In the genomic region with DNA sequence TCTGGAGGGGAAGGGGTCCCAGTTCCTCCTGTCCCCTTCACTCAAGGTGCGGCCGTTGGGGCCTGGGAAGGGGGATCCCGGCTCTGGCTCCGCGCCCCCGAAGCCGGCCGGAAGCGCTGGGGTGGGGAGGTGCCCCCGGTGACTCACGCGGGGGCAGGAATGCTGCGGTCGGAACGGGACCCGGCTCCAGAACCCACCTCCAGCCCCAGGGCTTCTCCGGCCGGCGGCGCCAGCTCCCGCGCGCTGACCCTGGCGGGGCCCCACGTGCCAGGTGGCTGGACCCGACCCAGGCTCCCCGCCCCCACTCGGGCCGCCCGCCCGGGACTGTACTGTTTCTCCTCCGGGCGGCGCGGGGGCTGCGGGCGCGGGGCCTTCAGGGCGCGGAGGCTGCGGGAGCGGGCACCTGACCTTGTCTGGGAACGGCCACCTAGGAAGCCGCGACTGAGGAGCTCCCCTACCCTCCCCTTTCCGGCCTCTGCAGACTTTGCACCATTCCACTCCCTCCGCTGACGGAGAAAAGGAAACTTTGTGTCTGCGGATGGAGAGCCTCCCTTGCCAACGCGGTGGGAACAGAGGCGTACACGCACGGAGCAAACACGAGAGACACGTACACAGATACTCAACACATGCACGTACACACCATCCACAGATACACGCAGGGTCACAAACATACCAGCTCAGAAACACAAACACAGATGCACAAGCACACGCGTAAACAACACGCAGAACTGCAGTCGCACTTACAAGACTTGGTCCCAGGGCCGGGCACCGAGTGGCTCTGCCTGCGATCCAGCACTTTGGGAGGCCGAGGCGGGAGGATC, we compare ENCODE assay signal across 8 cellular contexts. TPM values are rescaled to one million over a fixed set of nuclear protein-coding genes. Genes with fewer than 3 reads are reported as not detected.
A peak's percentile ranks its signal among the peaks of the same experiment; 100 is the strongest.
DNase-seq lines count a peak whose midpoint lies in the region; ATAC-seq and TF ChIP-seq lines count a peak whose summit lies in the region.

No MANE protein-coding gene starts in this region.

- TF ChIP-seq POLR2A in right lobe of liver (IDR thresholded peaks at IDR 0.05), result peak; percentile 40

- TF ChIP-seq CTCF in right lobe of liver (IDR thresholded peaks at IDR 0.05), result no peak

- ATAC-seq in right lobe of liver (peak; percentile 73 to 81 (median 78)), HG03280 (IDR thresholded peaks at IDR 0.05; ENCODE audit: unreplicated experiment) (no peak), HG03432 (IDR thresholded peaks at IDR 0.05; ENCODE audit: unreplicated experiment) (no peak)

- H3K36me3 ChIP-seq in duodenal mucosa (ENCODE audit: control insufficient read depth in 1 of 2, insufficient read depth in 2 of 2, low read length in 2 of 2) (no peaks in the 10 kb centered on the region), right lobe of liver (no peaks in the 10 kb centered on the region)

- H3K9ac ChIP-seq in duodenal mucosa (ENCODE audit: low read depth in 1 of 2, low read length in 2 of 2), result peak overlapping the region; percentile 53 to 69

- H3K27me3 ChIP-seq in duodenal mucosa (ENCODE audit: control insufficient read depth in 1 of 2, insufficient read depth in 2 of 2, low read length in 2 of 2), result peaks cover 0 to 4% of the 10 kb centered on the region in 2 donors
- no peaks in the 10 kb centered on the region for H3K27me3 ChIP-seq in right lobe of liver

- H3K9me3 ChIP-seq in duodenal mucosa (ENCODE audit: control insufficient read depth in 1 of 2, low read length in 2 of 2) (no peaks in the 10 kb centered on the region), right lobe of liver (no peaks in the 10 kb centered on the region)

- H3K27ac ChIP-seq in duodenal mucosa (ENCODE audit: low read depth, low read length), result peak overlapping the region; percentile 78
- H3K27ac ChIP-seq in right lobe of liver, result peak overlapping the region; percentile 36 to 41 (median 40)

- 11% methylated on average over 15 of the region's 67 CpGs for WGBS in right lobe of liver (ENCODE audit: insufficient coverage, low coverage, low lambda C conversion rate, missing lambda C conversion rate)

- intact Hi-C loops in right lobe of liver (cut with DNase I), result no loop called here

- H3K4me1 ChIP-seq in duodenal mucosa (ENCODE audit: control insufficient read depth in 1 of 2, insufficient read depth in 2 of 2, low read length in 2 of 2) (peaks cover 11 to 17% of the 10 kb centered on the region in 2 donors), right lobe of liver (no peaks in the 10 kb centered on the region)

- DNase-seq in HUDEP-2 (lab: John Stamatoyannopoulos, UW; ENCODE audit: unreplicated experiment in 76 of 76) (peak in 58 of 76 experiments; percentile 17 to 88 (median 62)), right lobe of liver (peak; percentile 62 to 66 (median 66)), DMS153 (lab: John Stamatoyannopoulos, UW) (no peak)
- DNase-seq in activated CD4-positive, alpha-beta T cell treated with anti-CD3 and anti-CD28 coated beads, Interleukin-2, amount 50 U/mL, for 1 hour, result peak; percentile 52
- peak; percentile 51 for DNase-seq in stimulated activated CD4-positive, alpha-beta T cell treated with anti-CD3 and anti-CD28 coated beads, Interleukin-4, amount 100 ng/mL, for 1 hour

- H3K4me3 ChIP-seq in duodenal mucosa (ENCODE audit: low read depth in 1 of 2, low read length in 2 of 2), result peak overlapping the region; percentile 71 to 92
- peak overlapping the region; percentile 50 to 60 (median 55) for H3K4me3 ChIP-seq in right lobe of liver

RNA-seq across cellular contexts. Expression of a gene that starts 7.2 kb away (rescaled TPM):
- 10 to 100 TPM in 3 of 6 experiments, 1 to 10 TPM in 3; 5.7 to 20.3 (median 10.2) TPM for total RNA-seq in right lobe of liver

RNA-seq across cellular contexts. Expression of a gene that starts 33.2 kb away (rescaled TPM):
- total RNA-seq in right lobe of liver, result 1 to 10 TPM in 3 of 6 experiments, under 1 TPM in 3; 0.54 to 1.9 (median 0.99) TPM

RNA-seq across cellular contexts. Expression of a gene that starts 37.9 kb away (rescaled TPM):
- total RNA-seq in right lobe of liver, result 10 to 100 TPM; 53.5 to 70.0 (median 61.8) TPM

Comparison
In these comparisons a context has a peak if more than half of its experiments do, and no peak if none do; other contexts are left out.
1. ATAC-seq: peak in right lobe of liver (4 of 4); none in HG03280 (single experiment) and HG03432 (single experiment).